ENCODE assay signal across 8 cellular contexts in the genomic region with DNA sequence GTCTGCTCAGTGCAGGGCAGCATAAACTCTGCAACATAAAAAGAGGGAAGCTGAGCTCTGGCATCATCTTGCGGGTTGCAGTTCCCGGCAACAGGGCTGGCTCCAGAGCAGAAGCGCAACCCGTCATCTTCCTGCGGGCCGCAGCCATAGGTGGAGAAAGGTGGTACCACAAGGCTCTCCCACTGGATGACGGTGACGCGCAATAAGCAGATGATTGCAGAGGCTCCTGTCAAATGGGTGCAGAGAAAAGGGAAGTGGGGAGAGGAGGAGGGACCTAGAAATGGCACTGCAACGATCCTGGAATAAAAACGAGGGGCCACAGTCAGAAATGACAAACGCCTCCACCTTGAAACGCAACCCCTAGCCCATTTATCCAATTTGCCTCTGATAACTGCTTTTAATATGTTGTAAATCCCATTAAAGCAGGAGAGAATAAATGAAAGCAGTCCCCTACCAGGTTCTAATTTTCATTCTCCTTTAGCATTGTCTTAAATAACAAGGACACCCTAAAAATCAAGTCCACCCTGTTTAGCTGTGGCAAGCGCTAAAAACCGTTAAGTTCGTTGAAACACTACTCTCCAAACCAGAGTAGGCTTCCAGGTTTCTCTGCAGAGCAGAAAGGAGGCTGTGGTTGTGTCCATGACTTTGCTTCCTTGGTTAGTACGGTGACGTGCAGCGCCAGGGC. TPM values are rescaled to one million over a fixed set of nuclear protein-coding genes. Genes with fewer than 3 reads are reported as not detected.
DNase-seq lines count a peak whose midpoint lies in the region; ATAC-seq, FAIRE-seq and TF ChIP-seq lines count a peak whose summit lies in the region.

No MANE protein-coding gene starts in this region.

- no peaks in the 10 kb centered on the region for H3K27me3 Mint-ChIP-seq in activated CD4-positive, alpha-beta T cell treated with anti-CD3 and anti-CD28 coated beads for 36 hours

- no peak for TF ChIP-seq POLR2A in adrenal gland (IDR thresholded peaks at IDR 0.05)

- FAIRE-seq in small intestine (lab: Jason Lieb, UNC): no peak

- H3K36me3 ChIP-seq in adrenal gland (replicated peaks in 1 of 2): no peaks in the 10 kb centered on the region
- no peaks in the 10 kb centered on the region for H3K36me3 ChIP-seq in small intestine (ENCODE audit: control insufficient read depth in 2 of 2, insufficient read depth in 2 of 2, low read length in 2 of 2)

- peaks cover 29 to 46% of the 10 kb centered on the region in 2 donors for H3K4me1 ChIP-seq in adrenal gland (replicated peaks in 1 of 2)
- no peaks in the 10 kb centered on the region for H3K4me1 ChIP-seq in small intestine (ENCODE audit: control insufficient read depth in 2 of 2, insufficient read depth in 1 of 2, low read depth in 1 of 2, low read length in 1 of 2)

- H3K4me3 Mint-ChIP-seq in activated CD4-positive, alpha-beta T cell treated with anti-CD3 and anti-CD28 coated beads for 36 hours: peak overlapping the region; percentile 76

- peak overlapping the region; percentile 70 to 98 (median 86) for H3K27ac ChIP-seq in adrenal gland
- peak overlapping the region; percentile 6 to 88 for H3K27ac ChIP-seq in small intestine (ENCODE audit: low read depth in 1 of 2, low read length in 1 of 2)

- no peaks in the 10 kb centered on the region for H3K36me3 Mint-ChIP-seq in activated CD4-positive, alpha-beta T cell treated with anti-CD3 and anti-CD28 coated beads for 36 hours (ENCODE audit: low read depth)

- 49 to 56% (median 54%) methylated on average over 19 of the region's 19 CpGs for WGBS in adrenal gland, 4 donors
- WGBS in small intestine, 3 donors: 58 to 71% (median 65%) methylated on average over 19 of the region's 19 CpGs

- H3K27ac Mint-ChIP-seq in activated CD4-positive, alpha-beta T cell treated with anti-CD3 and anti-CD28 coated beads for 36 hours: peak overlapping the region; percentile 83

- POLR2A ChIA-PET in activated CD4-positive, alpha-beta T cell treated with anti-CD3 and anti-CD28 coated beads for 36 hours (lab: Charles Lee): interaction anchor here (0.6 to 2.7 kb wide), 3 partner anchors 37 to 133 kb away, joined by 5 to 17 read pairs (median 8); a partner anchor contains a TSS

- H3K9me3 ChIP-seq in adrenal gland (replicated peaks in 1 of 3): no peaks in the 10 kb centered on the region
- no peaks in the 10 kb centered on the region for H3K9me3 ChIP-seq in small intestine (ENCODE audit: control insufficient read depth, low read depth)

- no peaks in the 10 kb centered on the region for H3K27me3 ChIP-seq in adrenal gland
- H3K27me3 ChIP-seq in small intestine (ENCODE audit: control insufficient read depth in 2 of 2, insufficient read depth in 2 of 2, low read length in 2 of 2): no peaks in the 10 kb centered on the region

- intact Hi-C loops in activated CD4-positive, alpha-beta T cell treated with anti-CD3 and anti-CD28 coated beads for 36 hours (cut with DNase I, micrococcal nuclease): loop anchor here (1.0 to 2.0 kb wide), 8 partner anchors 31 to 518 kb away; a partner anchor contains a TSS
- intact Hi-C loops in adrenal gland (cut with DNase I): loop anchor here (5.0 to 10.0 kb wide), 4 partner anchors 47 to 102 kb away; a partner anchor contains a TSS

- H3K4me3 ChIP-seq in adrenal gland (peak overlapping the region in 1 of 4 donors; percentile 66), small intestine (ENCODE audit: low read depth in 1 of 2, low read length in 2 of 2) (no peak overlapping the region)

- CTCF ChIA-PET in activated CD4-positive, alpha-beta T cell treated with anti-CD3 and anti-CD28 coated beads for 36 hours (lab: Charles Lee): interaction anchor here (0.6 to 3.5 kb wide), 10 partner anchors 9 to 328 kb away, joined by 3 to 19 read pairs (median 4); a partner anchor contains a TSS

- no peaks in the 10 kb centered on the region for H3K9me3 Mint-ChIP-seq in activated CD4-positive, alpha-beta T cell treated with anti-CD3 and anti-CD28 coated beads for 36 hours (ENCODE audit: low read depth)

- DNase-seq in activated CD4-positive, alpha-beta T cell treated with anti-CD3 and anti-CD28 coated beads for 36 hours: peak; percentile 66
- DNase-seq in activated CD4-positive, alpha-beta T cell treated with anti-CD3 and anti-CD28 coated beads, Interleukin-2, amount 50 U/mL, for 4 hours: no peak
- DNase-seq in NCI-H82 (lab: John Stamatoyannopoulos, UW) (peak; percentile 72), adrenal gland (peak in 6 of 7 donors; percentile 48 to 80 (median 58)), inferior parietal cortex (ENCODE audit: extremely low spot score) (peak; percentile 84), small intestine (no peak), 8988T (no peak), iPS-NIHi7 (ENCODE audit: extremely low spot score) (no peak)

- peak; percentile 51 for ATAC-seq in activated CD4-positive, alpha-beta T cell treated with anti-CD3 and anti-CD28 coated beads for 36 hours

- H3K4me1 Mint-ChIP-seq in activated CD4-positive, alpha-beta T cell treated with anti-CD3 and anti-CD28 coated beads for 36 hours: peaks cover 20% of the 10 kb centered on the region

- no peak for TF ChIP-seq CTCF in adrenal gland (IDR thresholded peaks at IDR 0.05)

RNA-seq across cellular contexts. Expression of a gene that starts 30.9 kb away (rescaled TPM):
- total RNA-seq in activated CD4-positive, alpha-beta T cell treated with anti-CD3 and anti-CD28 coated beads for 36 hours: 100 to 1,000 TPM; 276 to 338 TPM
- total RNA-seq in adrenal gland: 100 to 1,000 TPM in 4 of 8 donors, 10 to 100 TPM in 4; 30.1 to 158 (median 93.3) TPM
- polyA plus RNA-seq in adrenal gland: 100 to 1,000 TPM in 1 of 3 donors, 10 to 100 TPM in 2; 43.7 to 292 (median 79.6) TPM
- polyA plus RNA-seq in small intestine: 100 to 1,000 TPM; 339 to 556 (median 447) TPM

RNA-seq across cellular contexts. Expression of a gene that starts 45.1 kb away (rescaled TPM):
- 10 to 100 TPM; 75.7 to 98.5 TPM for total RNA-seq in activated CD4-positive, alpha-beta T cell treated with anti-CD3 and anti-CD28 coated beads for 36 hours
- 100 to 1,000 TPM in 6 of 8 donors, 10 to 100 TPM in 2; 59.1 to 227 (median 144) TPM for total RNA-seq in adrenal gland
- 100 to 1,000 TPM in 1 of 3 donors, 10 to 100 TPM in 2; 64.7 to 235 (median 81.1) TPM for polyA plus RNA-seq in adrenal gland
- 100 to 1,000 TPM in 1 of 3 donors, 10 to 100 TPM in 1, 1 to 10 TPM in 1; 9.8 to 158 (median 36.5) TPM for polyA plus RNA-seq in small intestine

Comparison
In these comparisons a context has a peak if more than half of its experiments do, and no peak if none do; other contexts are left out.
1. DNase-seq: peak in activated CD4-positive, alpha-beta T cell treated with anti-CD3 and anti-CD28 coated beads for 36 hours (single experiment), NCI-H82 (single experiment), adrenal gland (6 of 7) and inferior parietal cortex (single experiment); none in activated CD4-positive, alpha-beta T cell treated with anti-CD3 and anti-CD28 coated beads, Interleukin-2, amount 50 U/mL, for 4 hours (0 of 2), small intestine (single experiment), 8988T (single experiment) and iPS-NIHi7 (single experiment).